ENCODE assay signal across 14 cellular contexts in the genomic region with DNA sequence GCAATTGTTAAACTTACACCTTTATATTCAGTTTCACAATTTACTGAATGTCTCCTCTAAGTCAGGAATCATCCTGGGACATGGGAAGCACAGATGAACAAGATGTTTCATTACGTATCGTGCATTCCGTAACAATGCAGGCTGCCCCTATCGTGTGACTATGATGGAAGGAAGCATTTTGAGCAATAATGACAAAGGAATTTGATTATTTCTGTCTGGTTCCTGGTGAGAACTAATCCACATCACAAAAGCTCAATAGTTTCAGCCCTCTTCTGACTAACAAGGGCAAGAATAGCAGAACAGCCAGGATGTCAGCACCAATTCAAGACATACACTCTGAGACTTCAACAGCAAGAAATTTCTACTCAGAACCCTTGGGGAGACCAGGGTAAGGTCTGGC. TPM values are rescaled to one million over a fixed set of nuclear protein-coding genes. Genes with fewer than 3 reads are reported as not detected.
DNase-seq lines count a peak whose midpoint lies in the region; ATAC-seq and TF ChIP-seq lines count a peak whose summit lies in the region.
"Had no signal": no experiment of that assay in that cellular context is flagged by ENCODE, and none has a peak within 500 bp of the region (broad histone marks: within the 10 kb centered on the region; RNA-seq: fewer than 3 reads in every experiment).

No MANE protein-coding gene starts in this region.

- ATAC-seq in stimulated activated naive CD8-positive, alpha-beta T cell treated with anti-CD3 and anti-CD28 coated beads, Interleukin-15, Interleukin-2, amounts not matched to agents 100 U/mL and 50 U/mL, for 24 hours, result no peak
- ATAC-seq in activated naive CD8-positive, alpha-beta T cell treated with anti-CD3 and anti-CD28 coated beads, Interleukin-2, amount 50 U/mL, for 24 hours, result no peak
- ATAC-seq in GM18858 (IDR thresholded peaks at IDR 0.05; ENCODE audit: unreplicated experiment), result no peak

- no peak for TF ChIP-seq CTCF in fibroblast of villous mesenchyme (IDR thresholded peaks at IDR 0.05; ENCODE audit: insufficient read depth, low read depth, low read length)

- peaks cover 45% of the 10 kb centered on the region for H3K36me3 Mint-ChIP-seq in stimulated activated naive CD8-positive, alpha-beta T cell treated with anti-CD3 and anti-CD28 coated beads, Interleukin-15, Interleukin-2, amounts not matched to agents 100 ng/mL and 50 ng/mL, for 24 hours (ENCODE audit: low read depth)
- peaks cover 44% of the 10 kb centered on the region for H3K36me3 Mint-ChIP-seq in activated naive CD8-positive, alpha-beta T cell treated with anti-CD3 and anti-CD28 coated beads, Interleukin-2, amount 50 U/mL, for 24 hours (ENCODE audit: low read depth)

- no peak overlapping the region for H3K4me3 Mint-ChIP-seq in stimulated activated naive CD8-positive, alpha-beta T cell treated with anti-CD3 and anti-CD28 coated beads, Interleukin-15, Interleukin-2, amounts not matched to agents 100 ng/mL and 50 ng/mL, for 24 hours
- no peak overlapping the region for H3K4me3 Mint-ChIP-seq in activated naive CD8-positive, alpha-beta T cell treated with anti-CD3 and anti-CD28 coated beads, Interleukin-2, amount 50 U/mL, for 24 hours
- H3K4me3 Mint-ChIP-seq: activated T-helper 1 cell treated with anti-CD3 and anti-CD28 coated beads, Interleukin-12 subunit alpha, Interleukin-12 subunit beta, Interleukin-2, Interleukin-4 antibody, amounts not matched to agents 30 ng/mL and 10 ng/mL and 1 ng/mL, durations not matched to agents 14 hours and 24 hours and 36 hours; B cell had no signal

- no peak overlapping the region for H3K4me3 ChIP-seq in fibroblast of villous mesenchyme (ENCODE audit: low read depth, low read length)

- DNase-seq in stimulated activated naive CD8-positive, alpha-beta T cell treated with anti-CD3 and anti-CD28 coated beads, Interleukin-15, Interleukin-2, amounts not matched to agents 100 U/mL and 50 U/mL, for 24 hours, result no peak
- DNase-seq in activated naive CD8-positive, alpha-beta T cell treated with anti-CD3 and anti-CD28 coated beads, Interleukin-2, amount 50 U/mL, for 24 hours, result no peak
- DNase-seq in fibroblast of villous mesenchyme (ENCODE audit: low read depth), result peak; percentile 88
- no peak for DNase-seq in stimulated activated CD8-positive, alpha-beta memory T cell treated with anti-CD3 and anti-CD28 coated beads, Interleukin-4, amount 100 ng/mL, for 48 hours
- DNase-seq in NCI-H774 (lab: John Stamatoyannopoulos, UW), result no peak
- no peak for DNase-seq in SW 1271 (lab: John Stamatoyannopoulos, UW)
- DNase-seq: GF-D8, KG1, NCI-H2171 treated with DMSO at 0.1 percent for 48 hours, RPMI8226 had no signal

- H3K27me3 Mint-ChIP-seq in stimulated activated naive CD8-positive, alpha-beta T cell treated with anti-CD3 and anti-CD28 coated beads, Interleukin-15, Interleukin-2, amounts not matched to agents 100 ng/mL and 50 ng/mL, for 24 hours, result no peaks in the 10 kb centered on the region
- H3K27me3 Mint-ChIP-seq in activated naive CD8-positive, alpha-beta T cell treated with anti-CD3 and anti-CD28 coated beads, Interleukin-2, amount 50 U/mL, for 24 hours, result no peaks in the 10 kb centered on the region
- H3K27me3 Mint-ChIP-seq: B cell had no signal

- peaks cover 56% of the 10 kb centered on the region for H3K4me1 Mint-ChIP-seq in stimulated activated naive CD8-positive, alpha-beta T cell treated with anti-CD3 and anti-CD28 coated beads, Interleukin-15, Interleukin-2, amounts not matched to agents 100 ng/mL and 50 ng/mL, for 24 hours (ENCODE audit: low read depth)
- H3K4me1 Mint-ChIP-seq in activated naive CD8-positive, alpha-beta T cell treated with anti-CD3 and anti-CD28 coated beads, Interleukin-2, amount 50 U/mL, for 24 hours, result peaks cover 49% of the 10 kb centered on the region

- H3K27ac Mint-ChIP-seq in stimulated activated naive CD8-positive, alpha-beta T cell treated with anti-CD3 and anti-CD28 coated beads, Interleukin-15, Interleukin-2, amounts not matched to agents 100 ng/mL and 50 ng/mL, for 24 hours, result peak overlapping the region; percentile 90
- H3K27ac Mint-ChIP-seq in activated naive CD8-positive, alpha-beta T cell treated with anti-CD3 and anti-CD28 coated beads, Interleukin-2, amount 50 U/mL, for 24 hours, result peak overlapping the region; percentile 79

- no peaks in the 10 kb centered on the region for H3K9me3 Mint-ChIP-seq in stimulated activated naive CD8-positive, alpha-beta T cell treated with anti-CD3 and anti-CD28 coated beads, Interleukin-15, Interleukin-2, amounts not matched to agents 100 ng/mL and 50 ng/mL, for 24 hours
- no peaks in the 10 kb centered on the region for H3K9me3 Mint-ChIP-seq in activated naive CD8-positive, alpha-beta T cell treated with anti-CD3 and anti-CD28 coated beads, Interleukin-2, amount 50 U/mL, for 24 hours
- H3K9me3 Mint-ChIP-seq: activated T-helper 1 cell treated with anti-CD3 and anti-CD28 coated beads, Interleukin-12 subunit alpha, Interleukin-12 subunit beta, Interleukin-2, Interleukin-4 antibody, amounts not matched to agents 30 ng/mL and 10 ng/mL and 1 ng/mL, durations not matched to agents 14 hours and 24 hours and 36 hours had no signal

RNA-seq across cellular contexts. Expression of a gene that starts 14.5 kb away (rescaled TPM):
- total RNA-seq in fibroblast of villous mesenchyme, result 40.6 and 56.6 TPM in 2 replicates
